1 cellular context compared by ENCODE assay signal in the genomic region with DNA sequence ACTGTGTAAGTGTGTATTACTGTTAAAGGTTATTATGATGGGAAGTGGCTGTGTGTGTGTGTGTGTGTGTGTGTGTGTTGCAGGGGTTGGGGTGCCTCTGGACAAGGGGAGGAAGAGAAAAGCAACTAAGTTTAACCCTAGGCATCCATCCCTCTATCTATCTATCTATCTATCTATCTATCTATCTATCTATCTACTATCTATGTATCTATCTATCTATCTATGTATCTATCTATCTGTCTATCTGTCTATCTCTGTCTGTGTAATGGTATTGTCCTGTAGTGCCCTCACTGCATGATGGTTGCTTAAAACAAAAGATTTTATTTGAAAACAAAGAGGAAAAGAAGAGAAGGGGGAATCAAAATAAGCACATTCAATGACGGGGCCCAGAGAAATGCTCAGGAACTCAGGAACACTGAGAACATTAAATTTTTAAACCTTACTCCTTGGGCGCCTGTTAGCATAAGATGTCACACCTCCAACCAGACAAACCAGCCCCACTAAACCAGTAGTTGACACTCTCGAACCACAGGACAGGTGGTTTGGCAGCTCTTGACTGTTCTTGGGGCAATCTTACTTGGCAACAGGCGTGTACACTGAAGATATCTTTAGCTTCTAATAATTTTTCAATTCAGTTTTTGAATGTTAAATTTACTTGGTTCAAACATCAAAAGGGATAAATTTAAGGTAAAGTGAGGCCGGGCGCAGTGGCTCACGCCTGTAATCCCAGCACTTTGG.
TF ChIP-seq lines count a peak whose summit lies in the region.

No MANE protein-coding gene starts in this region.

TF ChIP-seq in HepG2, 621 proteins besides CTCF, POLR2A, EP300 and RAD21:
- no peak for TF ChIP-seq NBN (conservative IDR thresholded peaks at IDR 0.05)
- no peak for TF ChIP-seq U2AF2 (IDR thresholded peaks at IDR 0.05; ENCODE audit: low read depth, low read length)
- TF ChIP-seq, protein P1, sequence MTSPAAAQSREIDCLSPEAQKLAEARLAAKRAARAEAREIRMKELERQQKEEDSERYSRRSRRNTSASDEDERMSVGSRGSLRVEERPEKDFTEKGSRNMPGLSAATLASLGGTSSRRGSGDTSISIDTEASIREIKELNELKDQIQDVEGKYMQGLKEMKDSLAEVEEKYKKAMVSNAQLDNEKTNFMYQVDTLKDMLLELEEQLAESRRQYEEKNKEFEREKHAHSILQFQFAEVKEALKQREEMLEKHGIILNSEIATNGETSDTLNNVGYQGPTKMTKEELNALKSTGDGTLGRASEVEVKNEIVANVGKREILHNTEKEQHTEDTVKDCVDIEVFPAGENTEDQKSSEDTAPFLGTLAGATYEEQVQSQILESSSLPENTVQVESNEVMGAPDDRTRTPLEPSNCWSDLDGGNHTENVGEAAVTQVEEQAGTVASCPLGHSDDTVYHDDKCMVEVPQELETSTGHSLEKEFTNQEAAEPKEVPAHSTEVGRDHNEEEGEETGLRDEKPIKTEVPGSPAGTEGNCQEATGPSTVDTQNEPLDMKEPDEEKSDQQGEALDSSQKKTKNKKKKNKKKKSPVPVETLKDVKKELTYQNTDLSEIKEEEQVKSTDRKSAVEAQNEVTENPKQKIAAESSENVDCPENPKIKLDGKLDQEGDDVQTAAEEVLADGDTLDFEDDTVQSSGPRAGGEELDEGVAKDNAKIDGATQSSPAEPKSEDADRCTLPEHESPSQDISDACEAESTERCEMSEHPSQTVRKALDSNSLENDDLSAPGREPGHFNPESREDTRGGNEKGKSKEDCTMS (CRISPR knock-in tag; conservative IDR thresholded peaks at IDR 0.05), result no peak
- TF ChIP-seq, protein P2, sequence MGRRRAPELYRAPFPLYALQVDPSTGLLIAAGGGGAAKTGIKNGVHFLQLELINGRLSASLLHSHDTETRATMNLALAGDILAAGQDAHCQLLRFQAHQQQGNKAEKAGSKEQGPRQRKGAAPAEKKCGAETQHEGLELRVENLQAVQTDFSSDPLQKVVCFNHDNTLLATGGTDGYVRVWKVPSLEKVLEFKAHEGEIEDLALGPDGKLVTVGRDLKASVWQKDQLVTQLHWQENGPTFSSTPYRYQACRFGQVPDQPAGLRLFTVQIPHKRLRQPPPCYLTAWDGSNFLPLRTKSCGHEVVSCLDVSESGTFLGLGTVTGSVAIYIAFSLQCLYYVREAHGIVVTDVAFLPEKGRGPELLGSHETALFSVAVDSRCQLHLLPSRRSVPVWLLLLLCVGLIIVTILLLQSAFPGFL (CRISPR knock-in tag; IDR thresholded peaks at IDR 0.05), result no peak
- no peak for TF ChIP-seq BRD4 (CRISPR knock-in tag; IDR thresholded peaks at IDR 0.05)
- TF ChIP-seq NFRKB (IDR thresholded peaks at IDR 0.05), result no peak
- no peak for TF ChIP-seq ZNF264 (CRISPR knock-in tag; IDR thresholded peaks at IDR 0.05)
- no peak for TF ChIP-seq HOXD1 (CRISPR knock-in tag; IDR thresholded peaks at IDR 0.05)
- TF ChIP-seq, protein P3, sequence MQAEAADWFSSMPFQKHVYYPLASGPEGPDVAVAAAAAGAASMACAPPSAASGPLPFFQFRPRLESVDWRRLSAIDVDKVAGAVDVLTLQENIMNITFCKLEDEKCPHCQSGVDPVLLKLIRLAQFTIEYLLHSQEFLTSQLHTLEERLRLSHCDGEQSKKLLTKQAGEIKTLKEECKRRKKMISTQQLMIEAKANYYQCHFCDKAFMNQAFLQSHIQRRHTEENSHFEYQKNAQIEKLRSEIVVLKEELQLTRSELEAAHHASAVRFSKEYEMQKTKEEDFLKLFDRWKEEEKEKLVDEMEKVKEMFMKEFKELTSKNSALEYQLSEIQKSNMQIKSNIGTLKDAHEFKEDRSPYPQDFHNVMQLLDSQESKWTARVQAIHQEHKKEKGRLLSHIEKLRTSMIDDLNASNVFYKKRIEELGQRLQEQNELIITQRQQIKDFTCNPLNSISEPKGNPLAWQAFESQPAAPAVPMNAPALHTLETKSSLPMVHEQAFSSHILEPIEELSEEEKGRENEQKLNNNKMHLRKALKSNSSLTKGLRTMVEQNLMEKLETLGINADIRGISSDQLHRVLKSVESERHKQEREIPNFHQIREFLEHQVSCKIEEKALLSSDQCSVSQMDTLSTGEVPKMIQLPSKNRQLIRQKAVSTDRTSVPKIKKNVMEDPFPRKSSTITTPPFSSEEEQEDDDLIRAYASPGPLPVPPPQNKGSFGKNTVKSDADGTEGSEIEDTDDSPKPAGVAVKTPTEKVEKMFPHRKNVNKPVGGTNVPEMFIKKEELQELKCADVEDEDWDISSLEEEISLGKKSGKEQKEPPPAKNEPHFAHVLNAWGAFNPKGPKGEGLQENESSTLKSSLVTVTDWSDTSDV (CRISPR knock-in tag; IDR thresholded peaks at IDR 0.05), result no peak
- no peak for TF ChIP-seq ZFY (CRISPR knock-in tag; IDR thresholded peaks at IDR 0.05)
- TF ChIP-seq, protein P4, sequence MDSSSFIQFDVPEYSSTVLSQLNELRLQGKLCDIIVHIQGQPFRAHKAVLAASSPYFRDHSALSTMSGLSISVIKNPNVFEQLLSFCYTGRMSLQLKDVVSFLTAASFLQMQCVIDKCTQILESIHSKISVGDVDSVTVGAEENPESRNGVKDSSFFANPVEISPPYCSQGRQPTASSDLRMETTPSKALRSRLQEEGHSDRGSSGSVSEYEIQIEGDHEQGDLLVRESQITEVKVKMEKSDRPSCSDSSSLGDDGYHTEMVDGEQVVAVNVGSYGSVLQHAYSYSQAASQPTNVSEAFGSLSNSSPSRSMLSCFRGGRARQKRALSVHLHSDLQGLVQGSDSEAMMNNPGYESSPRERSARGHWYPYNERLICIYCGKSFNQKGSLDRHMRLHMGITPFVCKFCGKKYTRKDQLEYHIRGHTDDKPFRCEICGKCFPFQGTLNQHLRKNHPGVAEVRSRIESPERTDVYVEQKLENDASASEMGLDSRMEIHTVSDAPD (CRISPR knock-in tag; IDR thresholded peaks at IDR 0.05), result no peak
- TF ChIP-seq, protein P5, sequence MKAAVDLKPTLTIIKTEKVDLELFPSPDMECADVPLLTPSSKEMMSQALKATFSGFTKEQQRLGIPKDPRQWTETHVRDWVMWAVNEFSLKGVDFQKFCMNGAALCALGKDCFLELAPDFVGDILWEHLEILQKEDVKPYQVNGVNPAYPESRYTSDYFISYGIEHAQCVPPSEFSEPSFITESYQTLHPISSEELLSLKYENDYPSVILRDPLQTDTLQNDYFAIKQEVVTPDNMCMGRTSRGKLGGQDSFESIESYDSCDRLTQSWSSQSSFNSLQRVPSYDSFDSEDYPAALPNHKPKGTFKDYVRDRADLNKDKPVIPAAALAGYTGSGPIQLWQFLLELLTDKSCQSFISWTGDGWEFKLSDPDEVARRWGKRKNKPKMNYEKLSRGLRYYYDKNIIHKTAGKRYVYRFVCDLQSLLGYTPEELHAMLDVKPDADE (CRISPR knock-in tag; IDR thresholded peaks at IDR 0.05), result no peak
- no peak for TF ChIP-seq ZNF12 (CRISPR knock-in tag; IDR thresholded peaks at IDR 0.05)
- TF ChIP-seq, protein P6, sequence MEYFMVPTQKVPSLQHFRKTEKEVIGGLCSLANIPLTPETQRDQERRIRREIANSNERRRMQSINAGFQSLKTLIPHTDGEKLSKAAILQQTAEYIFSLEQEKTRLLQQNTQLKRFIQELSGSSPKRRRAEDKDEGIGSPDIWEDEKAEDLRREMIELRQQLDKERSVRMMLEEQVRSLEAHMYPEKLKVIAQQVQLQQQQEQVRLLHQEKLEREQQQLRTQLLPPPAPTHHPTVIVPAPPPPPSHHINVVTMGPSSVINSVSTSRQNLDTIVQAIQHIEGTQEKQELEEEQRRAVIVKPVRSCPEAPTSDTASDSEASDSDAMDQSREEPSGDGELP (IDR thresholded peaks at IDR 0.05; ENCODE audit: borderline replicate concordance, low read depth), result no peak
- no peak for TF ChIP-seq ZNF180 (CRISPR knock-in tag; IDR thresholded peaks at IDR 0.05; ENCODE audit: borderline replicate concordance, low read depth)
- no peak for TF ChIP-seq KMT2B (CRISPR knock-in tag; IDR thresholded peaks at IDR 0.05)
- no peak for TF ChIP-seq ZNF549 (CRISPR knock-in tag; IDR thresholded peaks at IDR 0.05)
